ENCODE assay signal across 8 cellular contexts in the genomic region with DNA sequence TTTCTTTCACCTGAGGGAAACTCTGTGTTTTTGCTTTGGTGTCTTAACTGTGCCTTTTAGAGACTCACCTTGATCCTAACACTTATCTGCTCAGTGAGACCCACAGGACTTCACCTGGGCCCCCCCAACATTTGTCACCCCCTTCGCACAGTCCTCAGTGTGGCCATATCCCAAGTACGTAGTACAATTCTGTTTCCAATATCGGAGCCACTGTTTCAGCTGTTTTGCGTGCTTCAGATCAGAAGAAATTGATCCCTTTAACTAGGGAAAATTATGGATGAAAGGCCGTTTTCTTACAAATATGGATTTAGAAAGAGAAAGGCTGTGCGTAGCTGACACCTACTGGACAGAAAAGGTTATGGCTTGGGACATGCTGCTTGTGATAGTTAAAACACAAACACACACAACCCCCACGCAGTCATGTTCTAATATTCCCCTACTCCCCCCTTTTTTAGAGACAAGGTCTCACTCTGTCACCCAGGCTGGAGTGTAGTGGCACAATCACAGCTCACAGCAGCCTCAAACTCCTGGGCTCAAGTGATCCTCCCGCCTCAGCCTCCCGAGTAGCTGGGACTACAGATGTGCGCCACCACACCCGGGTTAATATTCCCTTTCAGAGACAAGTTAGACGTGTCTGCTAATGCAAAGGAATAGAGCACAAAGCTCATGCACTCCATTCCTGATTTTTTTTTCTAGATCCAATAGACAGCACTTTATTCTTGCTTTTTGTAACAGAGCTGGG. TPM values are rescaled to one million over a fixed set of nuclear protein-coding genes. Genes with fewer than 3 reads are reported as not detected.
DNase-seq lines count a peak whose midpoint lies in the region; ATAC-seq and TF ChIP-seq lines count a peak whose summit lies in the region.

No MANE protein-coding gene starts in this region.

- peaks cover 3% of the 10 kb centered on the region for H3K27me3 Mint-ChIP-seq in progenitor cell of endocrine pancreas
- H3K27me3 Mint-ChIP-seq in activated T-cell treated with anti-CD3 and anti-CD28 coated beads, Interleukin-2, amount 50 U/mL, for 24 hours: peaks cover under 1% of the 10 kb centered on the region

- H3K4me3 Mint-ChIP-seq in progenitor cell of endocrine pancreas (ENCODE audit: low read depth): no peak overlapping the region
- no peak overlapping the region for H3K4me3 Mint-ChIP-seq in activated T-cell treated with anti-CD3 and anti-CD28 coated beads, Interleukin-2, amount 50 U/mL, for 24 hours

- DNase-seq in 8988T (peak; percentile 32), ELR (ENCODE audit: low read depth) (peak; percentile 72), NCI-H146 (lab: John Stamatoyannopoulos, UW) (peak; percentile 29), foreskin melanocyte (peak; percentile 67), progenitor cell of endocrine pancreas (ENCODE audit: low spot score, unreplicated experiment) (no peak)
- DNase-seq in activated T-cell treated with anti-CD3 and anti-CD28 coated beads, Interleukin-2, amount 50 U/mL, for 24 hours: no peak

- peaks cover 1% of the 10 kb centered on the region for H3K4me1 Mint-ChIP-seq in progenitor cell of endocrine pancreas (ENCODE audit: low read depth)
- peaks cover 3% of the 10 kb centered on the region for H3K4me1 Mint-ChIP-seq in activated T-cell treated with anti-CD3 and anti-CD28 coated beads, Interleukin-2, amount 50 U/mL, for 24 hours (ENCODE audit: low read depth)

- no peak overlapping the region for H3K27ac ChIP-seq in VCaP

- TF ChIP-seq CTCF in VCaP (conservative IDR thresholded peaks at IDR 0.05): peak; percentile 83
- peak; percentile 79 for TF ChIP-seq CTCF in progenitor cell of endocrine pancreas (IDR thresholded peaks at IDR 0.05; ENCODE audit: unreplicated experiment)

- H3K36me3 Mint-ChIP-seq in progenitor cell of endocrine pancreas (ENCODE audit: insufficient read depth): no peaks in the 10 kb centered on the region
- no peaks in the 10 kb centered on the region for H3K36me3 Mint-ChIP-seq in activated T-cell treated with anti-CD3 and anti-CD28 coated beads, Interleukin-2, amount 50 U/mL, for 24 hours (ENCODE audit: low read depth)

- no peak for ATAC-seq in GM21526 (IDR thresholded peaks at IDR 0.05; ENCODE audit: low FRiP score, unreplicated experiment)

- H3K27ac Mint-ChIP-seq in progenitor cell of endocrine pancreas: no peak overlapping the region
- H3K27ac Mint-ChIP-seq in activated T-cell treated with anti-CD3 and anti-CD28 coated beads, Interleukin-2, amount 50 U/mL, for 24 hours: no peak overlapping the region

- H3K9me3 Mint-ChIP-seq in progenitor cell of endocrine pancreas (ENCODE audit: low read depth): no peaks in the 10 kb centered on the region
- no peaks in the 10 kb centered on the region for H3K9me3 Mint-ChIP-seq in activated T-cell treated with anti-CD3 and anti-CD28 coated beads, Interleukin-2, amount 50 U/mL, for 24 hours

RNA-seq across cellular contexts. Expression of gene SLC7A8, which starts 3.6 kb away (rescaled TPM):
- 28.3 and 30.9 TPM in 2 replicates for total RNA-seq in progenitor cell of endocrine pancreas

RNA-seq across cellular contexts. Expression of gene RNF212B, which starts 50.7 kb away (rescaled TPM):
- total RNA-seq in progenitor cell of endocrine pancreas: not detected in 2 replicates

Comparison
In these comparisons a context has a peak if more than half of its experiments do, and no peak if none do; other contexts are left out.
1. DNase-seq: peak in 8988T (single experiment), ELR (single experiment), NCI-H146 (single experiment) and foreskin melanocyte (single experiment); none in progenitor cell of endocrine pancreas (single experiment) and activated T-cell treated with anti-CD3 and anti-CD28 coated beads, Interleukin-2, amount 50 U/mL, for 24 hours (single experiment).